In the genomic region with DNA sequence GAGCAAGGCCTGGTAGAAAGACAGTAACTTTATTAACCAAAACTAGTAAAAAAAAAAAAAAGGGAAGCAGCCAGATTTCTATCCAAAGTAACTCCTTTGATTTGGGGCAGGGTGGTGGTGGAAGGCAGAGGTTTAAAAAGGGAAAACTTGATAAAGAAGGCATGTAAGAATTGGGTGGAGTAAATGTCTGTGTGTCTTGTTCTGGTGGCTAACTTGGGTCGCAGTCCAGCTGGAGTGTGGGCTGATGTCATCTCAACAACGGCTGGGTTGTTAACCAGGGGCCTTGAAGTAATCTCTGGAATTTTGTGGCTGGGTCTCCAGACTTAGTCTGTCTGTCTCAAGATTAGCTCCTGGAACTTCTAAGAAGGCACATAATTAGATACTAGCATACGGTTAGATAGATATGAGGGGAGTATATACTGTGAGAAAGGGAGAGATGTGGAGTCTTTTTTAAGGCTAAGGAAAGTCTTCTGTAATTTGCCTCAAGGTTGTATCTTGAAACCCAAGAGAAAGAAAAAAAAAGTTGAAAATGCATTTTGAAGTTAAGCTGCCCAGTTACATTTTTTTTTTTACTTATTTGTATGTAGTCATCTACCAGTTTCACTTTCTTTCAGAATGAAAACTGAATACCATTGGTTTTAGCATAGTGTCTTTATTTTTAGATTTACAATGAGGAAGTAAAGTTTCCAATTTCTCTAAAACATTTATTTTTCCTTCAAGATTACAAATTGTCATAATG, we compare ENCODE assay signal across 8 cellular contexts. TPM values are rescaled to one million over a fixed set of nuclear protein-coding genes. Genes with fewer than 3 reads are reported as not detected.
A peak's percentile ranks its signal among the peaks of the same experiment; 100 is the strongest.
DNase-seq lines count a peak whose midpoint lies in the region; ATAC-seq and TF ChIP-seq lines count a peak whose summit lies in the region.

No MANE protein-coding gene starts in this region.

- H3K79me2 ChIP-seq in trophoblast cell (ENCODE audit: control insufficient read depth, insufficient read depth, low read length, poor library complexity) = no peaks in the 10 kb centered on the region

- H3K4me1 Mint-ChIP-seq in activated T-helper 2 cell treated with anti-CD3 and anti-CD28 coated beads, Interferon-gamma antibody, Interleukin-2, Interleukin-4, amounts not matched to agents 10 μg/mL and 5 μg/mL and 100 μg/mL, durations not matched to agents 14 hours and 24 hours and 36 hours (ENCODE audit: low read depth) = peaks cover 12% of the 10 kb centered on the region
- peaks cover 8% of the 10 kb centered on the region for H3K4me1 Mint-ChIP-seq in endothelial cell (ENCODE audit: unreplicated experiment)

- H4K12ac ChIP-seq in trophoblast cell (ENCODE audit: low read depth, low read length) = no peak overlapping the region

- peak overlapping the region; percentile 5 for H3K27ac Mint-ChIP-seq in activated T-helper 2 cell treated with anti-CD3 and anti-CD28 coated beads, Interferon-gamma antibody, Interleukin-2, Interleukin-4, amounts not matched to agents 10 μg/mL and 5 μg/mL and 100 μg/mL, durations not matched to agents 14 hours and 24 hours and 36 hours
- no peak overlapping the region for H3K27ac Mint-ChIP-seq in endothelial cell (ENCODE audit: unreplicated experiment)

- no peak overlapping the region for H3K18ac ChIP-seq in trophoblast cell (ENCODE audit: low read length)

- peak overlapping the region; percentile 27 for H3K4me2 ChIP-seq in trophoblast cell (ENCODE audit: low read length)

- H3K27me3 Mint-ChIP-seq in activated T-helper 2 cell treated with anti-CD3 and anti-CD28 coated beads, Interferon-gamma antibody, Interleukin-2, Interleukin-4, amounts not matched to agents 10 μg/mL and 5 μg/mL and 100 μg/mL, durations not matched to agents 14 hours and 24 hours and 36 hours (ENCODE audit: low read depth) = no peaks in the 10 kb centered on the region
- no peaks in the 10 kb centered on the region for H3K27me3 Mint-ChIP-seq in endothelial cell (ENCODE audit: unreplicated experiment)

- no peak overlapping the region for H2BK12ac ChIP-seq in trophoblast cell (ENCODE audit: low read length)

- H2AK5ac ChIP-seq in trophoblast cell (ENCODE audit: low read length) = no peak overlapping the region

- no peak overlapping the region for H2BK120ac ChIP-seq in trophoblast cell (ENCODE audit: insufficient read depth, low read length, poor library complexity)

- DNase-seq in AG09309 (ENCODE audit: low read depth) (no peak), trophoblast cell (peak; percentile 9 to 22), endothelial cell (ENCODE audit: low spot score) (no peak), tibial nerve (ENCODE audit: low spot score in 2 of 2) (no peak), SKM-1 (lab: John Stamatoyannopoulos, UW; ENCODE audit: unreplicated experiment) (no peak)
- DNase-seq in activated T-helper 2 cell treated with anti-CD3 and anti-CD28 coated beads, Interferon-gamma antibody, Interleukin-2, Interleukin-4, amounts not matched to agents 10 μg/mL and 5 μg/mL and 100 μg/mL, durations not matched to agents 14 hours and 24 hours and 36 hours (ENCODE audit: low spot score) = no peak

- H3K9me3 ChIP-seq in trophoblast cell (ENCODE audit: insufficient read depth, low read depth, low read length) (no peaks in the 10 kb centered on the region), tibial nerve (peaks cover 0 to 22% (median 0%) of the 10 kb centered on the region in 4 donors)

- H3K27me3 ChIP-seq in trophoblast cell (ENCODE audit: insufficient read depth, low read length) (no peaks in the 10 kb centered on the region), tibial nerve (no peaks in the 10 kb centered on the region)

- H2BK5ac ChIP-seq in trophoblast cell (ENCODE audit: low read depth, low read length, poor library complexity) = no peak overlapping the region

- H4K8ac ChIP-seq in trophoblast cell (ENCODE audit: low read depth, low read length) = no peak overlapping the region

- peak overlapping the region; percentile 81 for H2AFZ ChIP-seq in trophoblast cell (ENCODE audit: insufficient read depth, low read length, poor library complexity)

- peaks cover 2% of the 10 kb centered on the region for H3K79me1 ChIP-seq in trophoblast cell (ENCODE audit: low read length)

- H4K91ac ChIP-seq in trophoblast cell (ENCODE audit: low read depth, low read length) = no peak overlapping the region

- H3K14ac ChIP-seq in trophoblast cell (ENCODE audit: low read length) = no peak overlapping the region

- ATAC-seq in GM19043 (IDR thresholded peaks at IDR 0.05; ENCODE audit: low read depth, unreplicated experiment) (peak; percentile 79), HG03135 (IDR thresholded peaks at IDR 0.05; ENCODE audit: unreplicated experiment) (peak; percentile 91)

- no peak overlapping the region for H3K23ac ChIP-seq in trophoblast cell (ENCODE audit: low read length)

- H3K27ac ChIP-seq in trophoblast cell (ENCODE audit: low read depth, low read length) (peak overlapping the region; percentile 69), tibial nerve (peak overlapping the region in 2 of 4 donors; percentile 11 to 50)

- no peak for TF ChIP-seq CTCF in AG09309 (IDR thresholded peaks at IDR 0.05; ENCODE audit: control insufficient read depth, insufficient read depth, low read depth, low read length, missing control alignments)
- TF ChIP-seq CTCF in endothelial cell (IDR thresholded peaks at IDR 0.05; ENCODE audit: unreplicated experiment) = no peak
- no peak for TF ChIP-seq CTCF in tibial nerve (IDR thresholded peaks at IDR 0.05)

- TF ChIP-seq POLR2A in tibial nerve (IDR thresholded peaks at IDR 0.05) = no peak

- no peaks in the 10 kb centered on the region for H3K9me3 Mint-ChIP-seq in activated T-helper 2 cell treated with anti-CD3 and anti-CD28 coated beads, Interferon-gamma antibody, Interleukin-2, Interleukin-4, amounts not matched to agents 10 μg/mL and 5 μg/mL and 100 μg/mL, durations not matched to agents 14 hours and 24 hours and 36 hours
- no peaks in the 10 kb centered on the region for H3K9me3 Mint-ChIP-seq in endothelial cell (ENCODE audit: unreplicated experiment)

- peak overlapping the region; percentile 4; the same call in 1 of the 2 replicates for H3K4me3 ChIP-seq in AG09309 (ENCODE audit: control insufficient read depth, low read depth, low read length)
- no peak overlapping the region for H3K4me3 ChIP-seq in trophoblast cell (ENCODE audit: low read depth, low read length)
- no peak overlapping the region for H3K4me3 ChIP-seq in tibial nerve

- intact Hi-C loops in activated T-helper 2 cell treated with anti-CD3 and anti-CD28 coated beads, Interferon-gamma antibody, Interleukin-2, Interleukin-4, amounts not matched to agents 10 μg/mL and 5 μg/mL and 100 μg/mL, durations not matched to agents 14 hours and 24 hours and 36 hours (cut with micrococcal nuclease) = no loop called here

- H3K4me3 Mint-ChIP-seq in activated T-helper 2 cell treated with anti-CD3 and anti-CD28 coated beads, Interferon-gamma antibody, Interleukin-2, Interleukin-4, amounts not matched to agents 10 μg/mL and 5 μg/mL and 100 μg/mL, durations not matched to agents 14 hours and 24 hours and 36 hours (ENCODE audit: low read depth) = no peak overlapping the region
- H3K4me3 Mint-ChIP-seq in endothelial cell (ENCODE audit: unreplicated experiment) = no peak overlapping the region

- H3K4me1 ChIP-seq in trophoblast cell (ENCODE audit: control insufficient read depth in 1 of 2, insufficient read depth in 2 of 2, low read length in 2 of 2) = peaks cover 8% of the 10 kb centered on the region in 2 experiments
- peaks cover 0 to 15% (median 2%) of the 10 kb centered on the region in 4 donors for H3K4me1 ChIP-seq in tibial nerve

- no peak for TF ChIP-seq EP300 in tibial nerve (IDR thresholded peaks at IDR 0.05)

- H3K36me3 Mint-ChIP-seq in activated T-helper 2 cell treated with anti-CD3 and anti-CD28 coated beads, Interferon-gamma antibody, Interleukin-2, Interleukin-4, amounts not matched to agents 10 μg/mL and 5 μg/mL and 100 μg/mL, durations not matched to agents 14 hours and 24 hours and 36 hours (ENCODE audit: low read depth) = no peaks in the 10 kb centered on the region
- no peaks in the 10 kb centered on the region for H3K36me3 Mint-ChIP-seq in endothelial cell (ENCODE audit: low read depth, unreplicated experiment)

- H3K36me3 ChIP-seq in trophoblast cell (ENCODE audit: control insufficient read depth in 1 of 2, insufficient read depth in 2 of 2, low read length in 2 of 2) (no peaks in the 10 kb centered on the region), tibial nerve (peaks cover 0 to 43% (median 0%) of the 10 kb centered on the region in 3 donors)

- no peak overlapping the region for H3K4ac ChIP-seq in trophoblast cell (ENCODE audit: low read depth, low read length)

- no peak overlapping the region for H3K9ac ChIP-seq in trophoblast cell (ENCODE audit: low read length)

- no CpG with 5 or more reads among the region's 3 CpGs for WGBS in trophoblast cell (ENCODE audit: extremely low coverage, insufficient coverage, insufficient read length)
- 19 to 23% methylated on average over 3 of the region's 3 CpGs for WGBS in tibial nerve, 2 donors

RNA-seq across cellular contexts. Expression of a gene that starts 48.3 kb away (rescaled TPM):
- total RNA-seq in activated T-helper 2 cell treated with anti-CD3 and anti-CD28 coated beads, Interferon-gamma antibody, Interleukin-2, Interleukin-4, amounts not matched to agents 10 μg/mL and 5 μg/mL and 100 μg/mL, durations not matched to agents 14 hours and 24 hours and 36 hours = 8.6 TPM in 2 replicates
- polyA plus RNA-seq in trophoblast cell (2013) = 6.5 and 6.8 TPM in 2 replicates
- 13.6 TPM for total RNA-seq in endothelial cell (ENCODE audit: unreplicated experiment)
- total RNA-seq in tibial nerve = 10 to 100 TPM; 11.4 to 23.7 (median 17.8) TPM

Comparison
In these comparisons a context has a peak if more than half of its experiments do, and no peak if none do; other contexts are left out.
1. DNase-seq: peak in trophoblast cell (2 of 2); none in AG09309 (single experiment), activated T-helper 2 cell treated with anti-CD3 and anti-CD28 coated beads, Interferon-gamma antibody, Interleukin-2, Interleukin-4, amounts not matched to agents 10 μg/mL and 5 μg/mL and 100 μg/mL, durations not matched to agents 14 hours and 24 hours and 36 hours (single experiment), endothelial cell (single experiment), tibial nerve (0 of 2) and SKM-1 (single experiment).